In genomic region chrX:48897157-48897620, GRCh38 we compare ENCODE assay signal across 1 cellular context.
TF ChIP-seq lines count a peak whose summit lies in the region.

No MANE protein-coding gene starts in this region.

TF ChIP-seq in HepG2, 621 proteins besides CTCF, POLR2A, EP300 and RAD21 (continued from another document and continues in another):
- TF ChIP-seq ZNF678 (CRISPR knock-in tag; IDR thresholded peaks at IDR 0.05) (no peak), ZNF780A (CRISPR knock-in tag; IDR thresholded peaks at IDR 0.05) (no peak), YEATS2 (CRISPR knock-in tag; IDR thresholded peaks at IDR 0.05; ENCODE audit: borderline replicate concordance) (no peak; the same call in 1 of the 2 replicates), ZMYM3 (CRISPR knock-in tag; IDR thresholded peaks at IDR 0.05) (no peak), ZNF34 (CRISPR knock-in tag; IDR thresholded peaks at IDR 0.05; ENCODE audit: borderline replicate concordance) (no peak), TEF (CRISPR knock-in tag; IDR thresholded peaks at IDR 0.05) (peak; percentile 21; the same call in 1 of the 2 replicates), ZFP62 (CRISPR knock-in tag; IDR thresholded peaks at IDR 0.05) (no peak), HNF4A (CRISPR knock-in tag; IDR thresholded peaks at IDR 0.05) (no peak), ETV5 (CRISPR knock-in tag; IDR thresholded peaks at IDR 0.05; ENCODE audit: borderline replicate concordance) (no peak), MXI1 (IDR thresholded peaks at IDR 0.05; ENCODE audit: borderline replicate concordance, low read depth, low read length) (no peak), PRDM10 (CRISPR knock-in tag; IDR thresholded peaks at IDR 0.05; ENCODE audit: low read depth) (peak; percentile 98), KDM5A (IDR thresholded peaks at IDR 0.05; ENCODE audit: borderline replicate concordance, low read length) (0 out of 2 replicates have a peak, but pooled peaks have one; percentile 31), GPBP1L1 (CRISPR knock-in tag; IDR thresholded peaks at IDR 0.05) (no peak), RFX3 (CRISPR knock-in tag; IDR thresholded peaks at IDR 0.05) (no peak), AGO1 (IDR thresholded peaks at IDR 0.05; ENCODE audit: low read depth, low read length, poor library complexity, severe bottlenecking) (no peak), E2F2 (CRISPR knock-in tag; IDR thresholded peaks at IDR 0.05; ENCODE audit: borderline replicate concordance) (no peak), SPEN (CRISPR knock-in tag; IDR thresholded peaks at IDR 0.05; ENCODE audit: low read depth) (no peak), ZC3H4 (CRISPR knock-in tag; IDR thresholded peaks at IDR 0.05; ENCODE audit: borderline replicate concordance) (no peak), ZNF343 (CRISPR knock-in tag; IDR thresholded peaks at IDR 0.05) (no peak), ZNF740 (CRISPR knock-in tag; IDR thresholded peaks at IDR 0.05) (no peak), ZNF576 (CRISPR knock-in tag; IDR thresholded peaks at IDR 0.05) (no peak), SIX4 (CRISPR knock-in tag; IDR thresholded peaks at IDR 0.05) (no peak), NFATC3 (CRISPR knock-in tag; IDR thresholded peaks at IDR 0.05) (no peak), ZBTB49 (CRISPR knock-in tag; IDR thresholded peaks at IDR 0.05; ENCODE audit: borderline replicate concordance) (no peak), KLF13 (CRISPR knock-in tag; IDR thresholded peaks at IDR 0.05) (no peak), TRIM22 (IDR thresholded peaks at IDR 0.05) (no peak), GATAD1 (CRISPR knock-in tag; IDR thresholded peaks at IDR 0.05) (no peak), ZBTB7B (CRISPR knock-in tag; IDR thresholded peaks at IDR 0.05) (no peak), HMGXB4 (CRISPR knock-in tag; IDR thresholded peaks at IDR 0.05; ENCODE audit: borderline replicate concordance in 1 of 2, low read depth in 1 of 2) (no peak), GATAD2A (CRISPR knock-in tag; IDR thresholded peaks at IDR 0.05) (no peak), JUND (CRISPR knock-in tag; IDR thresholded peaks at IDR 0.05) (no peak), SP140L (CRISPR knock-in tag; IDR thresholded peaks at IDR 0.05; ENCODE audit: borderline replicate concordance) (no peak), NFRKB (IDR thresholded peaks at IDR 0.05) (no peak), BORCS8-MEF2B (CRISPR knock-in tag; IDR thresholded peaks at IDR 0.05) (no peak), SAP130 (CRISPR knock-in tag; IDR thresholded peaks at IDR 0.05; ENCODE audit: low read depth) (peak; percentile 38; the same call in 1 of the 2 replicates), ZNF557 (CRISPR knock-in tag; IDR thresholded peaks at IDR 0.05) (no peak), MYC (CRISPR knock-in tag; IDR thresholded peaks at IDR 0.05; ENCODE audit: borderline replicate concordance) (no peak), MTA1 (CRISPR knock-in tag; IDR thresholded peaks at IDR 0.05; ENCODE audit: borderline replicate concordance) (no peak), TFDP2 (CRISPR knock-in tag; IDR thresholded peaks at IDR 0.05) (no peak), GABPB1 (CRISPR knock-in tag; IDR thresholded peaks at IDR 0.05) (peak; percentile 62; the same call in 1 of the 2 replicates), ATF1 (CRISPR knock-in tag; IDR thresholded peaks at IDR 0.05) (no peak), MED1 (CRISPR knock-in tag; IDR thresholded peaks at IDR 0.05) (0 out of 2 replicates have a peak, but pooled peaks have one; percentile 25), ZSCAN22 (CRISPR knock-in tag; IDR thresholded peaks at IDR 0.05) (no peak), ZNF713 (CRISPR knock-in tag; IDR thresholded peaks at IDR 0.05) (no peak), ZNF414 (CRISPR knock-in tag; IDR thresholded peaks at IDR 0.05) (no peak), ZNF296 (CRISPR knock-in tag; conservative IDR thresholded peaks at IDR 0.05) (no peak), GLI4 (CRISPR knock-in tag; IDR thresholded peaks at IDR 0.05; ENCODE audit: borderline replicate concordance) (no peak), ZNF501 (CRISPR knock-in tag; IDR thresholded peaks at IDR 0.05) (no peak), HOXA5 (CRISPR knock-in tag; IDR thresholded peaks at IDR 0.05) (0 out of 2 replicates have a peak, but pooled peaks have one; percentile 36), SP2 (CRISPR knock-in tag; IDR thresholded peaks at IDR 0.05) (no peak), NFIC (IDR thresholded peaks at IDR 0.05; ENCODE audit: low read length) (no peak), THAP8 (CRISPR knock-in tag; IDR thresholded peaks at IDR 0.05; ENCODE audit: borderline replicate concordance) (no peak), SSRP1 (CRISPR knock-in tag; IDR thresholded peaks at IDR 0.05) (no peak), NFKB2 (CRISPR knock-in tag; IDR thresholded peaks at IDR 0.05; ENCODE audit: borderline replicate concordance) (no peak), CBX2 (IDR thresholded peaks at IDR 0.05; ENCODE audit: low read depth, low read length) (no peak), CBX2 (CRISPR knock-in tag; IDR thresholded peaks at IDR 0.05; ENCODE audit: low read depth) (no peak), STAT5B (CRISPR knock-in tag; IDR thresholded peaks at IDR 0.05) (no peak), GABPA (IDR thresholded peaks at IDR 0.05; ENCODE audit: low read depth, low read length) (no peak), GABPA (CRISPR knock-in tag; IDR thresholded peaks at IDR 0.05; ENCODE audit: low read depth) (peak; percentile 74), ZSCAN21 (CRISPR knock-in tag; IDR thresholded peaks at IDR 0.05; ENCODE audit: borderline replicate concordance) (no peak)
